In the genomic region with DNA sequence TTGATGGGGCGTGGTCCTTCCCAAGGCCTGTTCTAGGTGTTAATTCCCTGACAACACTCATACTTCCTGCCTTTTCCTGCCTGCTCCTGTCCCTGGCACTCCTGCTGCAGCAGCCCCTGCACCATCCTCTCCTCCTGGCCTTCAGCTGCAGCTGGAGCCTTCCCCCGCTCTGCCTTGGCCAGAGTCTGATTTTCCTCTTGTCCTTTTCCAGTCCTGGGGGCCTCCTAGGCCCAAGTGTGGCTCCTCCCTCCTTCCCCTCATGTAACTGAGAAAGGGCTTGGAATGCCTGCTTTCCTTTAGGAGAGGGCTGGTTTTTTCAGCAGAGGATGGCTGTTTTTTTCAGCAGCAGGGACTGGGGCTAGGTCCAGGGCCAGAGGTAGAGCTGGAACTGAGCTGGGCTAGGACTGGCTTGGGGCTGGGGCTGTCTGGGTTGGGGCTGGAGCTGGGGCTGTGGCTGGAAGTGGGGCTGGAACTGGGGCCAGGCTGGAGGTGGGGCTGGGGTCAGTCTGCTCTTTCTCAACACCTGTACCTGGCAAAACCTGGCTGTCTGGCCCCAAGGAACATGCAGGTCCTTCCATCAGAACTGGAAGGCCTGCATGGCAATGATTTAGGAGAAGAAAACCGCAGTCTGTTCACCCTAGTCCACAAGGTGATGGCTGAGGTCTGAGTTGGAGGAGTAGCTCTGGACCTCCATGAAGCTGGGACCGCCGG, we compare ENCODE assay signal across 23 cellular contexts.
"Had no signal": no experiment of that assay in that cellular context is flagged by ENCODE, and none has a peak within 500 bp of the region (broad histone marks: within the 10 kb centered on the region; RNA-seq: fewer than 3 reads in every experiment).

No MANE protein-coding gene starts in this region.

- H3K9me3 Mint-ChIP-seq: activated CD4-positive, alpha-beta memory T cell treated with anti-CD3 and anti-CD28 coated beads for 36 hours; activated naive CD8-positive, alpha-beta T cell treated with anti-CD3 and anti-CD28 coated beads, Interleukin-2, amount 10 ng/mL, durations not matched to agents 7 days and 5 days; activated T-helper 1 cell treated with anti-CD3 and anti-CD28 coated beads, Interleukin-12 subunit alpha, Interleukin-12 subunit beta, Interleukin-2, Interleukin-4 antibody, amounts not matched to agents 30 ng/mL and 10 ng/mL and 1 ng/mL, durations not matched to agents 14 hours and 24 hours and 36 hours; brain; neural progenitor cell had no signal

- H3K4me2 ChIP-seq: hepatocyte, neural progenitor cell had no signal

- H3K27ac Mint-ChIP-seq: activated CD4-positive, alpha-beta memory T cell treated with anti-CD3 and anti-CD28 coated beads for 36 hours; activated naive CD8-positive, alpha-beta T cell treated with anti-CD3 and anti-CD28 coated beads, Interleukin-2, amount 10 ng/mL, durations not matched to agents 7 days and 5 days; neural progenitor cell had no signal

- H2AFZ ChIP-seq: hepatocyte, neural progenitor cell had no signal

- H3K9ac ChIP-seq: neural progenitor cell had no signal

- H3K27me3 ChIP-seq: hepatocyte, neural progenitor cell, ovary, sigmoid colon, tibial nerve, uterus had no signal

- H3K9me3 ChIP-seq: ovary, sigmoid colon, tibial nerve, uterus had no signal

- H3K27ac ChIP-seq: epithelial cell of prostate, hepatocyte, neural progenitor cell, ovary, sigmoid colon, tibial nerve, uterus, WERI-Rb-1 had no signal

- H3K36me3 ChIP-seq: neural progenitor cell, ovary, uterus had no signal

- DNase-seq: activated CD4-positive, alpha-beta memory T cell treated with anti-CD3 and anti-CD28 coated beads for 36 hours; activated CD4-positive, alpha-beta T cell treated with anti-CD3 and anti-CD28 coated beads for 1 hour; activated naive CD8-positive, alpha-beta T cell treated with anti-CD3 and anti-CD28 coated beads, Interleukin-2, amount 10 ng/mL, durations not matched to agents 7 days and 5 days; activated T-cell treated with anti-CD3 and anti-CD28 coated beads for 4 hours; dermis blood vessel endothelial cell; effector memory CD4-positive, alpha-beta T cell; foreskin fibroblast; ovary; sigmoid colon; stimulated activated CD4-positive, alpha-beta T cell treated with anti-CD3 and anti-CD28 coated beads, Interleukin-4, amount 100 ng/mL, for 24 hours; stimulated activated naive CD4-positive, alpha-beta T cell; SW 1271; T-helper 2 cell; uterus; WERI-Rb-1 had no signal

- H3K4me3 ChIP-seq: hepatocyte, lung, neural progenitor cell, ovary, sigmoid colon, tibial nerve, uterus had no signal

- H3K4me1 ChIP-seq: neural progenitor cell, tibial nerve, uterus had no signal

- ATAC-seq: left lobe of liver had no signal
